ENCODE assay signal across 23 cellular contexts in genomic region chr15:50552238-50552637, GRCh38. TPM values are rescaled to one million over a fixed set of nuclear protein-coding genes. Genes with fewer than 3 reads are reported as not detected.
DNase-seq lines count a peak whose midpoint lies in the region; ATAC-seq, FAIRE-seq and TF ChIP-seq lines count a peak whose summit lies in the region.
"Had no signal": no experiment of that assay in that cellular context is flagged by ENCODE, and none has a peak within 500 bp of the region (broad histone marks: within the 10 kb centered on the region; RNA-seq: fewer than 3 reads in every experiment).

No MANE protein-coding gene starts in this region.

- TF ChIP-seq POLR2A in K562 (conservative IDR thresholded peaks at IDR 0.05): no peak

- CTCF ChIA-PET in K562 (lab: Yijun Ruan, JAX; ENCODE audit: low intra/inter-chr PET ratio): interaction anchor here (0.6 kb wide), 1 partner anchor 749 kb away, joined by 4 read pairs; no protein-coding TSS in a partner anchor

- POLR2A ChIA-PET in K562 (lab: Yijun Ruan, JAX): interaction anchor here (0.9 kb wide), 1 partner anchor 31 kb away, joined by 4 read pairs; no protein-coding TSS in a partner anchor

- TF ChIP-seq RAD21 in K562 (CRISPR knock-in tag; conservative IDR thresholded peaks at IDR 0.05 in 1 of 2, IDR thresholded peaks at IDR 0.05 in 1 of 2): no peak

- no peak overlapping the region for H3K27ac ChIP-seq in K562 (ENCODE audit: extremely low read depth, low read depth, low read length)
- H3K27ac ChIP-seq in GM23248: no peak overlapping the region
- H3K27ac ChIP-seq: 22Rv1 had no signal

- ATAC-seq in GM21786 (IDR thresholded peaks at IDR 0.05; ENCODE audit: unreplicated experiment): peak; percentile 45
- ATAC-seq in K562: no peak
- no peak for ATAC-seq in GM19397 (IDR thresholded peaks at IDR 0.05; ENCODE audit: unreplicated experiment)
- ATAC-seq: CD8-positive, alpha-beta T cell had no signal

- no TSS peak for BruUV-seq in K562 (replicated peaks; lab: Mats Ljungman, UMichigan)

- TF ChIP-seq CTCF in GM06990 (IDR thresholded peaks at IDR 0.05; ENCODE audit: insufficient read depth, low read length, poor library complexity, severe bottlenecking) (no peak), GM13976 (IDR thresholded peaks at IDR 0.05; ENCODE audit: borderline replicate concordance, control extremely low read depth, extremely low read depth, insufficient read depth, missing control alignments) (no peak), K562 (IDR thresholded peaks at IDR 0.05 in 2 of 3, conservative IDR thresholded peaks at IDR 0.05 in 1 of 3; ENCODE audit: insufficient read depth in 2 of 3, low read depth in 1 of 3, low read length in 3 of 3) (no peak)

- H3K27me3 ChIP-seq in GM06990 (replicated peaks; ENCODE audit: control insufficient read depth, insufficient read depth, low read length): no peaks in the 10 kb centered on the region
- no peaks in the 10 kb centered on the region for H3K27me3 ChIP-seq in K562 (ENCODE audit: control insufficient read depth in 2 of 2, insufficient read depth in 2 of 2, low read length in 2 of 2)
- H3K27me3 ChIP-seq in GM23248 (replicated peaks; ENCODE audit: insufficient read depth): no peaks in the 10 kb centered on the region

- H4K20me1 ChIP-seq in K562 (replicated peaks; ENCODE audit: control insufficient read depth, insufficient read depth, low read length): no peaks in the 10 kb centered on the region
- no peaks in the 10 kb centered on the region for H4K20me1 ChIP-seq in GM23248 (ENCODE audit: insufficient read depth)

- DNase-seq in GM06990 (ENCODE audit: extremely low read depth, insufficient read length) (peak; percentile 16), GM13976 (ENCODE audit: low spot score) (peak; percentile 63), K562 (ENCODE audit: extremely low read depth in 1 of 4, low spot score in 3 of 4) (no peak), activated gamma-delta T cell treated with Interleukin-2 at 50 U/mL for 16 hours (no peak), GM23248 (no peak)
- DNase-seq: CD8-positive, alpha-beta T cell; COR-L47; DMS153; DMS79 treated with DMSO at 0.1 percent for 48 hours; EL; HCEC 1CT; HFFc6; Kasumi-1; KBM-7 had no signal

- 49% methylated on average over 4 of the region's 4 CpGs for WGBS in K562 (ENCODE audit: insufficient coverage, low coverage, missing lambda C conversion rate)
- WGBS in GM23248 (ENCODE audit: low coverage in 1 of 2, low lambda C conversion rate in 2 of 2, missing lambda C conversion rate in 2 of 2), 2 experiments: 77 to 82% methylated on average over 4 of the region's 4 CpGs

- no peak overlapping the region for H3K4me3 ChIP-seq in GM06990 (replicated peaks; ENCODE audit: low read depth, low read length)
- H3K4me3 ChIP-seq in K562: no peak overlapping the region
- no peak overlapping the region for H3K4me3 ChIP-seq in GM23248

- H3K79me2 ChIP-seq in K562 (ENCODE audit: control insufficient read depth, insufficient read depth, low read length) (no peaks in the 10 kb centered on the region), GM23248 (ENCODE audit: insufficient read depth) (no peaks in the 10 kb centered on the region)

- no peak for TF ChIP-seq EP300 in K562 (IDR thresholded peaks at IDR 0.05; ENCODE audit: low read length)

- H3K4me1 ChIP-seq in K562 (replicated peaks in 1 of 2; ENCODE audit: control insufficient read depth in 2 of 2, insufficient read depth in 2 of 2, low read length in 2 of 2): peaks cover 0 to 3% of the 10 kb centered on the region in 2 experiments; a peak in 1 of 5 replicates
- H3K4me1 ChIP-seq in GM23248 (ENCODE audit: insufficient read depth): no peaks in the 10 kb centered on the region

- peaks cover 19% of the 10 kb centered on the region for H3F3A ChIP-seq in GM23248 (ENCODE audit: insufficient read depth)

- H2AFZ ChIP-seq in K562 (ENCODE audit: low read depth, low read length) (no peak overlapping the region), GM23248 (no peak overlapping the region)

- intact Hi-C loops in K562 (cut with micrococcal nuclease): no loop called here

- FAIRE-seq in K562 (lab: Jason Lieb, UNC): no peak
- FAIRE-seq: D721Med, G401.6, GM12892, H1 had no signal

- in situ Hi-C loops in GM13976 (cut with MboI; ENCODE audit: low sequenced_read_pairs, unreplicated experiment) (no loop called here), K562 (cut with MboI) (no loop called here), GM23248 (cut with MboI) (no loop called here)

- H3K9me3 ChIP-seq in K562 (replicated peaks; ENCODE audit: control insufficient read depth, insufficient read depth, low read depth, low read length) (no peaks in the 10 kb centered on the region), GM23248 (ENCODE audit: low read depth) (no peaks in the 10 kb centered on the region)

- no peaks in the 10 kb centered on the region for H3K9me2 ChIP-seq in GM23248 (ENCODE audit: insufficient read depth)

- no peaks in the 10 kb centered on the region for H3K36me3 ChIP-seq in GM06990 (ENCODE audit: control insufficient read depth, insufficient read depth, low read length)
- H3K36me3 ChIP-seq in K562 (ENCODE audit: control insufficient read depth, insufficient read depth, low read length): no peaks in the 10 kb centered on the region
- H3K36me3 ChIP-seq in GM23248 (ENCODE audit: low read depth): no peaks in the 10 kb centered on the region

- H3K9ac ChIP-seq in K562 (ENCODE audit: insufficient read depth in 1 of 2, low read depth in 2 of 2, low read length in 2 of 2) (no peak overlapping the region), GM23248 (no peak overlapping the region)

- H3K4me2 ChIP-seq in K562 (ENCODE audit: insufficient read depth, low read length) (no peak overlapping the region), GM23248 (ENCODE audit: unreplicated experiment) (no peak overlapping the region)

- H3K9me1 ChIP-seq in K562 (ENCODE audit: control insufficient read depth, insufficient read depth, low read length): no peaks in the 10 kb centered on the region

TF ChIP-seq in K562, 482 proteins besides CTCF, POLR2A, EP300 and RAD21:
- TF ChIP-seq POLR2H (tag; IDR thresholded peaks at IDR 0.05; ENCODE audit: low read depth) (0 out of 2 replicates have a peak, but pooled peaks have one; percentile 5), CHD1 (IDR thresholded peaks at IDR 0.05; ENCODE audit: low read length) (no peak)

RNA-seq across cellular contexts. Expression of gene USP50, which starts 5.8 kb away (rescaled TPM):
- total RNA-seq in K562 (2011; cell fraction: chromatin; rRNA removed; ENCODE audit: low replicate concordance): not detected in 2 replicates
- total RNA-seq in K562 (2011; cell fraction: nucleolus; rRNA removed): not detected in 2 replicates
- total RNA-seq in K562 (2011; cell fraction: nucleoplasm; rRNA removed): not detected in 2 replicates
- total RNA-seq in K562 (2014; rRNA removed) (not detected in 2 replicates), K562 (2014; rRNA removed; fragmentation: Illumina TruSeq; extraction: Trizol) (not detected in 2 replicates), K562 (2015; rRNA removed; fragmentation: Illumina TruSeq; extraction: Trizol) (not detected in 2 replicates), K562 (2021) (not detected in 2 replicates)
- polyA plus RNA-seq in K562 (2011; rRNA removed) (not detected in 2 replicates), K562 (2014; fragmentation: Illumina TruSeq; extraction: Trizol) (not detected in 2 replicates), K562 (2014; fragmentation: Nextera tagmentation; extraction: Ambion mirVana) (not detected), K562 (2014; rRNA removed) (not detected in 2 replicates), GM23248 (2016; fragmentation: Nextera tagmentation; extraction: Ambion mirVana) (0.49 TPM in 1 of 2 replicates, not detected in the other)
- polyA plus RNA-seq in K562 (2011; cell fraction: cytosol; rRNA removed): not detected in 2 replicates
- polyA plus RNA-seq in K562 (2011; cell fraction: nucleus; rRNA removed): not detected in 2 replicates
- polyA plus RNA-seq in K562 (2012): 0.18 TPM in 1 of 2 replicates, not detected in the other
- polyA minus RNA-seq in K562 (2011; rRNA and poly(A)+ RNA removed): not detected in 2 replicates
- polyA minus RNA-seq in K562 (2011; cell fraction: cytosol; rRNA and poly(A)+ RNA removed): not detected in 2 replicates
- not detected in 2 replicates for polyA minus RNA-seq in K562 (2011; cell fraction: nucleus; rRNA and poly(A)+ RNA removed)
- total RNA-seq in GM23248 (2014; rRNA removed; shearing (Covaris generic)): not detected in 2 replicates
- total RNA-seq: H1 had no signal
- polyA plus RNA-seq: BJ, CD14-positive monocyte, H1 had no signal

Comparison
In these comparisons a context has a peak if more than half of its experiments do, and no peak if none do; other contexts are left out.
1. DNase-seq: peak in GM06990 (single experiment) and GM13976 (single experiment); none in K562 (0 of 4), activated gamma-delta T cell treated with Interleukin-2 at 50 U/mL for 16 hours (single experiment) and GM23248 (single experiment).